Comparison of ENCODE assay signal across 10 cellular contexts in genomic region chr10:78913219-78914059, GRCh38.
DNase-seq lines count a peak whose midpoint lies in the region; ATAC-seq, FAIRE-seq and TF ChIP-seq lines count a peak whose summit lies in the region.
"Had no signal": no experiment of that assay in that cellular context is flagged by ENCODE, and none has a peak within 500 bp of the region (broad histone marks: within the 10 kb centered on the region; RNA-seq: fewer than 3 reads in every experiment).

No MANE protein-coding gene starts in this region.

- in situ Hi-C loops in GM12878 (cut with MboI) = no loop called here

- ATAC-seq in GM12878 (peak; percentile 45), HG03135 (IDR thresholded peaks at IDR 0.05; ENCODE audit: unreplicated experiment) (no peak), HG03175 (IDR thresholded peaks at IDR 0.05; ENCODE audit: unreplicated experiment) (no peak), left ventricle myocardium superior (no peak), HG02642 (IDR thresholded peaks at IDR 0.05; ENCODE audit: poor library complexity, unreplicated experiment) (no peak)

- no TSS peak for BruUV-seq in GM12878 (replicated peaks; lab: Mats Ljungman, UMichigan)

- peaks cover 6% of the 10 kb centered on the region for H3K4me1 ChIP-seq in GM12878 (ENCODE audit: control insufficient read depth, insufficient read depth, low read length)
- H3K4me1 ChIP-seq in liver (ENCODE audit: control insufficient read depth in 4 of 4, insufficient read depth in 4 of 4, low read length in 3 of 4) = peaks cover 3 to 28% (median 21%) of the 10 kb centered on the region in 4 donors

- no peaks in the 10 kb centered on the region for H4K20me1 ChIP-seq in GM12878 (ENCODE audit: control insufficient read depth, insufficient read depth)

- H3K4me3 ChIP-seq in GM12878 = no peak overlapping the region
- H3K4me3 ChIP-seq in liver (ENCODE audit: low read depth in 1 of 3, low read length in 3 of 3) = no peak overlapping the region
- H3K4me3 ChIP-seq: lung had no signal

- H3K4me2 ChIP-seq in GM12878 (ENCODE audit: control insufficient read depth, insufficient read depth) = no peak overlapping the region

- POLR2A ChIA-PET in GM12878 (lab: Charles Lee) = no interaction called here

- no peak for TF ChIP-seq POLR2A in GM12878 (IDR thresholded peaks at IDR 0.05; ENCODE audit: low read depth, low read length)

- no peak overlapping the region for H2AFZ ChIP-seq in GM12878 (ENCODE audit: control insufficient read depth, low read depth, low read length)

- RAD21 ChIA-PET in GM12878 (lab: Charles Lee; ENCODE audit: unreplicated experiment) = no interaction called here

- no peak for TF ChIP-seq RAD21 in GM12878 (IDR thresholded peaks at IDR 0.05; ENCODE audit: insufficient read depth, low read depth, low read length)
- TF ChIP-seq RAD21 in liver (IDR thresholded peaks at IDR 0.05) = peak in 1 of 2 donors; percentile 5

- no peak overlapping the region for H3K9ac ChIP-seq in GM12878 (ENCODE audit: control insufficient read depth, insufficient read depth, low read length)
- H3K9ac ChIP-seq in liver (ENCODE audit: low read depth in 1 of 2, low read length in 2 of 2) = no peak overlapping the region

- peak; percentile 86 for DNase-seq in COR-L47 (lab: John Stamatoyannopoulos, UW)
- DNase-seq in NCI-H1436 treated with DMSO at 0.1 percent for 48 hours (lab: John Stamatoyannopoulos, UW) = peak; percentile 89
- no peak for DNase-seq in GM12878 (ENCODE audit: low read depth, low spot score)
- no peak for DNase-seq in left ventricle myocardium superior

- FAIRE-seq in GM12878 (lab: Jason Lieb, UNC) = no peak

- no peak for TF ChIP-seq CTCF in GM12878 (IDR thresholded peaks at IDR 0.05 in 2 of 3, conservative IDR thresholded peaks at IDR 0.05 in 1 of 3; ENCODE audit: control insufficient read depth in 2 of 3, extremely low read depth in 1 of 3, insufficient read depth in 1 of 3, low read depth in 3 of 3, low read length in 3 of 3)
- TF ChIP-seq CTCF in liver (IDR thresholded peaks at IDR 0.05; ENCODE audit: low read depth, low read length, missing input control) = no peak

- intact Hi-C loops in GM12878 (cut with micrococcal nuclease; ENCODE audit: unreplicated experiment) = no loop called here
- intact Hi-C loops in left ventricle myocardium superior (cut with micrococcal nuclease) = no loop called here

- H3K27ac ChIP-seq in GM12878 (ENCODE audit: control insufficient read depth, insufficient read depth) (no peak overlapping the region), liver (ENCODE audit: low read depth in 1 of 2, low read length in 2 of 2) (no peak overlapping the region)
- H3K27ac ChIP-seq: epithelial cell of prostate had no signal

- CTCF ChIA-PET in GM12878 (lab: Yijun Ruan, JAX) = no interaction called here

- no peaks in the 10 kb centered on the region for H3K9me3 ChIP-seq in GM12878 (replicated peaks; ENCODE audit: control insufficient read depth, insufficient read depth, low read length)
- no peaks in the 10 kb centered on the region for H3K9me3 ChIP-seq in liver (ENCODE audit: control insufficient read depth in 4 of 4, low read length in 3 of 4)

- no peak for TF ChIP-seq EP300 in GM12878 (IDR thresholded peaks at IDR 0.05; ENCODE audit: borderline replicate concordance in 1 of 2, control insufficient read depth in 1 of 2, low read depth in 2 of 2, low read length in 2 of 2)

- H3K27me3 ChIP-seq in GM12878 (replicated peaks in 1 of 2; ENCODE audit: control insufficient read depth in 2 of 2, insufficient read depth in 2 of 2, low read length in 1 of 2) = no peaks in the 10 kb centered on the region; a peak in 2 of 4 replicates
- H3K27me3 ChIP-seq in liver (ENCODE audit: control insufficient read depth in 4 of 4, insufficient read depth in 4 of 4, low read length in 3 of 4) = no peaks in the 10 kb centered on the region

- H3K79me2 ChIP-seq in GM12878 (ENCODE audit: control insufficient read depth, insufficient read depth, low read length) = no peaks in the 10 kb centered on the region

- 43% methylated on average over 26 of the region's 28 CpGs for WGBS in GM12878 (ENCODE audit: insufficient coverage, insufficient replicate concordance, low lambda C conversion rate, missing lambda C conversion rate)
- 75% methylated on average over 28 of the region's 28 CpGs for WGBS in liver

- SMC1A ChIA-PET in GM12878 (lab: Charles Lee; ENCODE audit: uncharacterized antibody, unreplicated experiment) = no interaction called here

- H3K36me3 ChIP-seq in GM12878 (ENCODE audit: control insufficient read depth in 2 of 2, insufficient read depth in 2 of 2, low read length in 1 of 2) (no peaks in the 10 kb centered on the region), liver (ENCODE audit: control insufficient read depth in 4 of 4, insufficient read depth in 3 of 4, low read depth in 1 of 4, low read length in 3 of 4) (no peaks in the 10 kb centered on the region)

TF ChIP-seq in GM12878, 131 proteins besides CTCF, POLR2A, EP300 and RAD21 (continues in another document):
- TF ChIP-seq NR2C1 (IDR thresholded peaks at IDR 0.05) (no peak), MLLT1 (IDR thresholded peaks at IDR 0.05) (no peak), ZBTB11 (CRISPR knock-in tag; IDR thresholded peaks at IDR 0.05) (no peak)

TF ChIP-seq in liver, 16 proteins besides CTCF, POLR2A, EP300 and RAD21:
- TF ChIP-seq HNF4A (conservative IDR thresholded peaks at IDR 0.05) = peak; percentile 22 to 51
- no peak for TF ChIP-seq TAF1 (conservative IDR thresholded peaks at IDR 0.05)
- TF ChIP-seq REST (IDR thresholded peaks at IDR 0.05) = no peak
- no peak for TF ChIP-seq ZBTB33 (IDR thresholded peaks at IDR 0.05)
- TF ChIP-seq RXRA (IDR thresholded peaks at IDR 0.05) = peak in 1 of 2 donors; percentile 15
- no peak for TF ChIP-seq GABPA (IDR thresholded peaks at IDR 0.05 in 1 of 2, conservative IDR thresholded peaks at IDR 0.05 in 1 of 2)
- no peak for TF ChIP-seq FOXA2 (IDR thresholded peaks at IDR 0.05)
- peak; percentile 7 for TF ChIP-seq SP1 (IDR thresholded peaks at IDR 0.05)
- no peak for TF ChIP-seq EGR1 (IDR thresholded peaks at IDR 0.05; ENCODE audit: low read depth in 2 of 2)
- no peak for TF ChIP-seq ATF3 (IDR thresholded peaks at IDR 0.05)
- TF ChIP-seq YY1 (IDR thresholded peaks at IDR 0.05) = no peak
- no peak for TF ChIP-seq MAX (IDR thresholded peaks at IDR 0.05)
TF ChIP-seq in liver: peak in this region for 3.

Comparison
In these comparisons a context has a peak if more than half of its experiments do, and no peak if none do; other contexts are left out.
1. DNase-seq: peak in COR-L47 (single experiment) and NCI-H1436 treated with DMSO at 0.1 percent for 48 hours (single experiment); none in GM12878 (single experiment) and left ventricle myocardium superior (single experiment).